Comparison of ENCODE assay signal across 7 cellular contexts in the genomic region with DNA sequence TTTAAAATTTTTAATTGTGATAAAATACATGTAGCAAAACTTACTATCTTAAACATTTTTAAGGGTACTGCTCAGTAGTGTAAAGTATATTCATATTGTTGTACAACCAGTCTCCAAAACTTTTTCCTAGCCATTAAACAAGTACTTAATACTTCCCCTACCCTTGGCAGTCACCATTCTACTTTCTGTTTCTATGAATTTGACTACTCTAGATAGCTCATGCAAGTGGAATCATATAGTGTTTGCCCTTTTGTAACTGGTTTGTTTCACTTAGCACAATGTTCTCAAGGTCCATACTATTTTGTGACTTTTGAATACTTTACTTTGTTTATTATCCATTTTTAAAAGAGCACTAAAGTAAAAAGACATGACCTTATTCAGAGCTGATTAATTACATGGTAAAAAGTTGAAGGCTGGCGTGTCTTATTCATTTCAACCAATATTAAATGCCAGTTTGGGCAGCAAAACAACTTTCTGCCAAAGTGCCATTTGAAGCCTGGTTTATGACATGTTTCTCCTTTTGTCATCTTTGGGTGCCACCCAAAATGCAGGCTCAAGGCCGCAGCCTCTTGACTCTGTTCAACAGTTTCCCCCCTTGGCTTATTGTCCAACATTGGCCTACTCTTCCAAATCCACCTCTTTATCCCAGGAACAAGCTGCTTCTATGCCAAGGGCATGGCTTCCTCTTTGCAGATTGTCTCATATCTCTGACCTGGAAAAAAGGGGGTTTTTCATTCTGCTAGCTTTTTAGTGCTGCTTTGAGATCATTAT. TPM values are rescaled to one million over a fixed set of nuclear protein-coding genes. Genes with fewer than 3 reads are reported as not detected.
DNase-seq lines count a peak whose midpoint lies in the region; ATAC-seq and FAIRE-seq lines count a peak whose summit lies in the region.
"Not testable (repeated sequence)": the region's sequence is repeated elsewhere in the genome, so short reads cannot be mapped to it uniquely, and the experiment has no call there.

No MANE protein-coding gene starts in this region.

- peak; percentile 61 for FAIRE-seq in GM19239 (lab: Jason Lieb, UNC)

- not testable (repeated sequence) for DNase-seq in GM19239 (ENCODE audit: insufficient read length, low spot score); left lobe of liver (ENCODE audit: low spot score)

- ATAC-seq in GM18519 (IDR thresholded peaks at IDR 0.05; ENCODE audit: low FRiP score, unreplicated experiment) (peak; percentile 53), GM21390 (IDR thresholded peaks at IDR 0.05; ENCODE audit: unreplicated experiment) (peak; percentile 66), HG02623 (IDR thresholded peaks at IDR 0.05; ENCODE audit: unreplicated experiment) (peak; percentile 64), HG02981 (IDR thresholded peaks at IDR 0.05; ENCODE audit: unreplicated experiment) (peak; percentile 69), HG03457 (IDR thresholded peaks at IDR 0.05; ENCODE audit: unreplicated experiment) (peak; percentile 76), left lobe of liver (peak; percentile 53)

RNA-seq across cellular contexts. Expression of gene VKORC1L1, which starts 26.0 kb away (rescaled TPM):
- total RNA-seq in left lobe of liver, result 17.7 TPM
